In genomic region chr9:98248737-98249474, GRCh38 we compare ENCODE assay signal across 8 cellular contexts. TPM values are rescaled to one million over a fixed set of nuclear protein-coding genes. Genes with fewer than 3 reads are reported as not detected.
DNase-seq lines count a peak whose midpoint lies in the region; FAIRE-seq and TF ChIP-seq lines count a peak whose summit lies in the region.

No MANE protein-coding gene starts in this region.

- peak overlapping the region in 1 of 2 experiments; percentile 76 for H3K4ac ChIP-seq in mesenchymal stem cell (ENCODE audit: low read depth in 1 of 2, low read length in 2 of 2)

- H3K79me1 ChIP-seq in mesenchymal stem cell (replicated peaks; ENCODE audit: low read length, poor library complexity, severe bottlenecking) = peaks cover 27% of the 10 kb centered on the region

- peak overlapping the region; percentile 62 for H3K9ac ChIP-seq in mesenchymal stem cell (ENCODE audit: low read length)

- no peaks in the 10 kb centered on the region for H3K27me3 ChIP-seq in bronchial epithelial cell (ENCODE audit: control insufficient read depth, insufficient read depth, low read length)
- no peaks in the 10 kb centered on the region for H3K27me3 ChIP-seq in mesenchymal stem cell (ENCODE audit: control insufficient read depth in 1 of 2, insufficient read depth in 1 of 2, low read length in 2 of 2)

- peak; percentile 73 for DNase-seq in AG09319 (ENCODE audit: extremely low read depth, low read depth)
- DNase-seq in LoVo (ENCODE audit: low spot score) = peak; percentile 85
- peak; percentile 97 for DNase-seq in bronchial epithelial cell (ENCODE audit: low read depth)
- peak; percentile 98 for DNase-seq in mesenchymal stem cell
- no peak for DNase-seq in middle frontal gyrus (ENCODE audit: extremely low spot score, low spot score)
- no peak for DNase-seq in NCI-H1417 treated with DMSO at 0.1 percent for 48 hours (lab: John Stamatoyannopoulos, UW)
- DNase-seq in SHP77 (lab: John Stamatoyannopoulos, UW) = no peak
- DNase-seq in NCI-H2029 treated with DMSO at 0.1 percent for 48 hours (lab: John Stamatoyannopoulos, UW) = no peak

- H2BK15ac ChIP-seq in mesenchymal stem cell (ENCODE audit: low read depth, poor library complexity, severe bottlenecking) = peak overlapping the region; percentile 5

- no peak overlapping the region for H2AK5ac ChIP-seq in mesenchymal stem cell (ENCODE audit: low read length, severe bottlenecking)

- H3K4me3 ChIP-seq in bronchial epithelial cell (ENCODE audit: low read depth, low read length) (no peak overlapping the region), mesenchymal stem cell (ENCODE audit: insufficient read depth in 1 of 2, low read depth in 1 of 2, low read length in 2 of 2) (no peak overlapping the region)

- TF ChIP-seq CTCF in AG09319 (IDR thresholded peaks at IDR 0.05; ENCODE audit: low read depth, low read length) (no peak), bronchial epithelial cell (IDR thresholded peaks at IDR 0.05; ENCODE audit: insufficient read depth, low read length, severe bottlenecking) (no peak)

- H2AFZ ChIP-seq in mesenchymal stem cell (ENCODE audit: low read depth, low read length) = no peak overlapping the region

- H4K8ac ChIP-seq in mesenchymal stem cell (ENCODE audit: low read length) = peak overlapping the region; percentile 66

- FAIRE-seq in bronchial epithelial cell (lab: Jason Lieb, UNC) = no peak

- peaks cover 45% of the 10 kb centered on the region for H3K4me1 ChIP-seq in mesenchymal stem cell (ENCODE audit: control insufficient read depth, insufficient read depth, low read depth, low read length)

- peak overlapping the region; percentile 90 for H3K18ac ChIP-seq in mesenchymal stem cell (ENCODE audit: low read depth in 1 of 2, low read length in 2 of 2)

- H3K36me3 ChIP-seq in bronchial epithelial cell (ENCODE audit: control insufficient read depth, insufficient read depth, low read length) (peaks cover 20% of the 10 kb centered on the region), mesenchymal stem cell (ENCODE audit: control insufficient read depth in 1 of 2, insufficient read depth in 2 of 2, low read depth in 1 of 2, low read length in 2 of 2) (peaks cover 18 to 20% of the 10 kb centered on the region in 2 experiments)

- H3K4me2 ChIP-seq in mesenchymal stem cell (ENCODE audit: low read length, poor library complexity, severe bottlenecking) = no peak overlapping the region

- H3K27ac ChIP-seq in mesenchymal stem cell (ENCODE audit: low read length, poor library complexity, severe bottlenecking) = peak overlapping the region; percentile 79

- peak overlapping the region; percentile 46 for H2BK120ac ChIP-seq in mesenchymal stem cell (ENCODE audit: low read depth, low read length)

- H4K91ac ChIP-seq in mesenchymal stem cell (ENCODE audit: low read length) = peak overlapping the region; percentile 30

- no peaks in the 10 kb centered on the region for H3K9me3 ChIP-seq in mesenchymal stem cell (ENCODE audit: control insufficient read depth, low read length)

- H2BK12ac ChIP-seq in mesenchymal stem cell (ENCODE audit: low read length in 2 of 2) = peak overlapping the region; percentile 41 to 95

- 34% methylated on average over 15 of the region's 16 CpGs for WGBS in mesenchymal stem cell

- H2BK5ac ChIP-seq in mesenchymal stem cell (ENCODE audit: low read depth, low read length, poor library complexity, severe bottlenecking) = peak overlapping the region; percentile 36

- no peak overlapping the region for H3K23ac ChIP-seq in mesenchymal stem cell (ENCODE audit: low read length in 2 of 2)

- no peak overlapping the region for H3K14ac ChIP-seq in mesenchymal stem cell (ENCODE audit: low read length in 2 of 2)

RNA-seq across cellular contexts. Expression of gene TBC1D2, which starts 6.5 kb away (rescaled TPM):
- total RNA-seq in bronchial epithelial cell = 46.0 and 54.0 TPM in 2 replicates
- polyA plus RNA-seq in mesenchymal stem cell (2013, experiment 1 of 2) = 28.4 TPM
- polyA plus RNA-seq in mesenchymal stem cell (2013, experiment 2 of 2) = 27.5 TPM

RNA-seq across cellular contexts. Expression of gene CORO2A, which starts 56.5 kb away (rescaled TPM):
- 22.1 and 34.7 TPM in 2 replicates for total RNA-seq in bronchial epithelial cell
- polyA plus RNA-seq in mesenchymal stem cell (2013, experiment 1 of 2) = 2.3 TPM
- 2.3 TPM for polyA plus RNA-seq in mesenchymal stem cell (2013, experiment 2 of 2)

Comparison
In these comparisons a context has a peak if more than half of its experiments do, and no peak if none do; other contexts are left out.
1. DNase-seq: peak in AG09319 (single experiment), LoVo (single experiment), bronchial epithelial cell (single experiment) and mesenchymal stem cell (single experiment); none in middle frontal gyrus (single experiment), NCI-H1417 treated with DMSO at 0.1 percent for 48 hours (single experiment), SHP77 (0 of 2) and NCI-H2029 treated with DMSO at 0.1 percent for 48 hours (single experiment).